In genomic region chr12:108568653-108569154, GRCh38 we compare ENCODE assay signal across 8 cellular contexts. TPM values are rescaled to one million over a fixed set of nuclear protein-coding genes. Genes with fewer than 3 reads are reported as not detected.
DNase-seq lines count a peak whose midpoint lies in the region; ATAC-seq and TF ChIP-seq lines count a peak whose summit lies in the region.

No MANE protein-coding gene starts in this region.

- H3K4me3 Mint-ChIP-seq in T-cell = peak overlapping the region; percentile 51 to 81 (median 51)

- CTCF ChIA-PET in T-cell (lab: Charles Lee) = interaction anchor here (0.6 to 11.9 kb wide), 13 partner anchors 8 to 236 kb away, joined by 3 to 140 read pairs (median 4); partner anchors contain the start of gene SELPLG (in 1 of the 2)

- peak; percentile 20 to 90 (median 76) for DNase-seq in T-cell
- peak; percentile 25 for DNase-seq in choroid plexus epithelial cell (ENCODE audit: low read depth)
- DNase-seq in stimulated activated CD8-positive, alpha-beta memory T cell treated with anti-CD3 and anti-CD28 coated beads, Interleukin-4, amount 100 ng/mL, for 48 hours = peak; percentile 73
- no peak for DNase-seq in NK-92 treated with Interleukin-12 subunit alpha and Interleukin-12 subunit beta, amount 100 ng/mL, for 24 hours (lab: John Stamatoyannopoulos, UW)
- DNase-seq in C1 segment of cervical spinal cord (lab: John Stamatoyannopoulos, UW) = no peak
- no peak for DNase-seq in inferior parietal cortex (ENCODE audit: extremely low spot score)

- no peak for TF ChIP-seq CTCF in choroid plexus epithelial cell (conservative IDR thresholded peaks at IDR 0.05; ENCODE audit: low read depth, low read length)

- no peak overlapping the region for H3K4me3 ChIP-seq in choroid plexus epithelial cell (ENCODE audit: low read depth, low read length)

- H3K27me3 Mint-ChIP-seq in T-cell = no peaks in the 10 kb centered on the region

- H3K9me3 Mint-ChIP-seq in T-cell = no peaks in the 10 kb centered on the region

- ATAC-seq in GM18868 (IDR thresholded peaks at IDR 0.05; ENCODE audit: unreplicated experiment) (peak; percentile 70), HG02981 (IDR thresholded peaks at IDR 0.05; ENCODE audit: unreplicated experiment) (peak; percentile 73), T-cell (replicated peaks in 1 of 4) (peak; percentile 94 to 98 (median 95))

- POLR2A ChIA-PET in T-cell (lab: Charles Lee) = interaction anchor here in 1 of 2 donors (0.9 to 1.1 kb wide), 2 partner anchors 49 to 65 kb away, joined by 5 to 12 read pairs; partner anchors contain the start of gene SELPLG

- H3K27ac Mint-ChIP-seq in T-cell = peak overlapping the region; percentile 95 to 98

- H3K4me1 Mint-ChIP-seq in T-cell = peaks cover 71 to 92% (median 87%) of the 10 kb centered on the region in 3 donors

- H3K36me3 Mint-ChIP-seq in T-cell = peaks cover 25% of the 10 kb centered on the region

RNA-seq across cellular contexts. Expression of gene ISCU, which starts 6.3 kb away (rescaled TPM):
- 100 to 1,000 TPM; 108 to 190 (median 130) TPM for total RNA-seq in T-cell

RNA-seq across cellular contexts. Expression of gene SART3, which starts 7.7 kb away (rescaled TPM):
- 100 to 1,000 TPM in 1 of 5 donors, 10 to 100 TPM in 4; 76.3 to 107 (median 84.9) TPM for total RNA-seq in T-cell

RNA-seq across cellular contexts. Expression of gene TMEM119, which starts 29.2 kb away (rescaled TPM):
- total RNA-seq in T-cell = 1 to 10 TPM in 2 of 5 donors, under 1 TPM in 3; 0.13 to 3.9 (median 0.98) TPM

RNA-seq across cellular contexts. Expression of gene FICD, which starts 53.6 kb away (rescaled TPM):
- 1 to 10 TPM; 5.0 to 9.3 (median 7.8) TPM for total RNA-seq in T-cell

Comparison
In these comparisons a context has a peak if more than half of its experiments do, and no peak if none do; other contexts are left out.
1. DNase-seq: peak in T-cell (34 of 34), choroid plexus epithelial cell (single experiment) and stimulated activated CD8-positive, alpha-beta memory T cell treated with anti-CD3 and anti-CD28 coated beads, Interleukin-4, amount 100 ng/mL, for 48 hours (single experiment); none in NK-92 treated with Interleukin-12 subunit alpha and Interleukin-12 subunit beta, amount 100 ng/mL, for 24 hours (single experiment), C1 segment of cervical spinal cord (0 of 14) and inferior parietal cortex (single experiment).
2. Peak in every context shown above with its lines, with median percentiles within 50 percentile points of each other: ATAC-seq.